1 cellular context compared by ENCODE assay signal in the genomic region with DNA sequence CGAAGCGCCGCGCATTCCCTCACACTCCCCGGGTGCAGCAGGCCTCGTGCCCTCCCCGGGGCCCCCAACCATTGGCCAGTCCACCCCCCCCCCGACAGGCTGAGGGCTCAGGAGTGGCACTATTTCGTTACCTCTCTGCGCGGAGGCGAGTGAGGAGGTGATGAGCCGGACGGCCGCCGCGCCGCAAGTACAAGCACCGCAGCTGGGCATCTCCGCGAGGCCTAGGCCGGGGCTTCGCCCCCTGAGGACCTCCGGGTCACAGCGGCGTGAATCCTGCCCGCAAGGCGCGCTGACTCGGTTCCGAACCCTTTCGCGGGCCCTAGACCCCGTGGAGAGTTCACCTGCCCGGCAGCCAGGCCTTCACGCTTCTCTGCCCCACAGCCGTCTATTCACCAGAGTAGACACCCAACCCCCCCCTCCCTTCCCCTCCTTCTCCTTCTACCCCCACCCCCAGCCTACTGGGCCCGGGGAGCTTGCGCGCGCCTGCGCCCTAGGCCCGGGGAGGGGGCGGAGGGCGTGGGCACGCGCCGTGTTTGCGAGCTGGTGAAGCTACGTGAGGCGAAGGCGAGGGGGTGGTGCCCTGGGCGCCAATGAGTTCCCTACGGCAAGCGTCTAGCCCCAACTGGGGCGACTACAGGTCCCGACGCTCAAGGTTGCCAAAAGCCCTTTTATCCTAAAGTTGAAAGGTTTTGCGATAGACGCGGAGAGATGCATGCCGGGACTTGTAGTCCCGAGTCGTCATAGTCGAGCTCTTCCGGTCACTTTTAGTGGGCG.
A peak's percentile ranks its signal among the peaks of the same experiment; 100 is the strongest.
TF ChIP-seq lines count a peak whose summit lies in the region.

A gene (minus strand): TSS at position 399 of the 774 bp plus-strand sequence. CDS start 189 bp downstream, at position 210.

TF ChIP-seq in H1, 55 proteins besides CTCF, POLR2A, EP300 and RAD21 (continued from another document):
- TF ChIP-seq, protein P1, sequence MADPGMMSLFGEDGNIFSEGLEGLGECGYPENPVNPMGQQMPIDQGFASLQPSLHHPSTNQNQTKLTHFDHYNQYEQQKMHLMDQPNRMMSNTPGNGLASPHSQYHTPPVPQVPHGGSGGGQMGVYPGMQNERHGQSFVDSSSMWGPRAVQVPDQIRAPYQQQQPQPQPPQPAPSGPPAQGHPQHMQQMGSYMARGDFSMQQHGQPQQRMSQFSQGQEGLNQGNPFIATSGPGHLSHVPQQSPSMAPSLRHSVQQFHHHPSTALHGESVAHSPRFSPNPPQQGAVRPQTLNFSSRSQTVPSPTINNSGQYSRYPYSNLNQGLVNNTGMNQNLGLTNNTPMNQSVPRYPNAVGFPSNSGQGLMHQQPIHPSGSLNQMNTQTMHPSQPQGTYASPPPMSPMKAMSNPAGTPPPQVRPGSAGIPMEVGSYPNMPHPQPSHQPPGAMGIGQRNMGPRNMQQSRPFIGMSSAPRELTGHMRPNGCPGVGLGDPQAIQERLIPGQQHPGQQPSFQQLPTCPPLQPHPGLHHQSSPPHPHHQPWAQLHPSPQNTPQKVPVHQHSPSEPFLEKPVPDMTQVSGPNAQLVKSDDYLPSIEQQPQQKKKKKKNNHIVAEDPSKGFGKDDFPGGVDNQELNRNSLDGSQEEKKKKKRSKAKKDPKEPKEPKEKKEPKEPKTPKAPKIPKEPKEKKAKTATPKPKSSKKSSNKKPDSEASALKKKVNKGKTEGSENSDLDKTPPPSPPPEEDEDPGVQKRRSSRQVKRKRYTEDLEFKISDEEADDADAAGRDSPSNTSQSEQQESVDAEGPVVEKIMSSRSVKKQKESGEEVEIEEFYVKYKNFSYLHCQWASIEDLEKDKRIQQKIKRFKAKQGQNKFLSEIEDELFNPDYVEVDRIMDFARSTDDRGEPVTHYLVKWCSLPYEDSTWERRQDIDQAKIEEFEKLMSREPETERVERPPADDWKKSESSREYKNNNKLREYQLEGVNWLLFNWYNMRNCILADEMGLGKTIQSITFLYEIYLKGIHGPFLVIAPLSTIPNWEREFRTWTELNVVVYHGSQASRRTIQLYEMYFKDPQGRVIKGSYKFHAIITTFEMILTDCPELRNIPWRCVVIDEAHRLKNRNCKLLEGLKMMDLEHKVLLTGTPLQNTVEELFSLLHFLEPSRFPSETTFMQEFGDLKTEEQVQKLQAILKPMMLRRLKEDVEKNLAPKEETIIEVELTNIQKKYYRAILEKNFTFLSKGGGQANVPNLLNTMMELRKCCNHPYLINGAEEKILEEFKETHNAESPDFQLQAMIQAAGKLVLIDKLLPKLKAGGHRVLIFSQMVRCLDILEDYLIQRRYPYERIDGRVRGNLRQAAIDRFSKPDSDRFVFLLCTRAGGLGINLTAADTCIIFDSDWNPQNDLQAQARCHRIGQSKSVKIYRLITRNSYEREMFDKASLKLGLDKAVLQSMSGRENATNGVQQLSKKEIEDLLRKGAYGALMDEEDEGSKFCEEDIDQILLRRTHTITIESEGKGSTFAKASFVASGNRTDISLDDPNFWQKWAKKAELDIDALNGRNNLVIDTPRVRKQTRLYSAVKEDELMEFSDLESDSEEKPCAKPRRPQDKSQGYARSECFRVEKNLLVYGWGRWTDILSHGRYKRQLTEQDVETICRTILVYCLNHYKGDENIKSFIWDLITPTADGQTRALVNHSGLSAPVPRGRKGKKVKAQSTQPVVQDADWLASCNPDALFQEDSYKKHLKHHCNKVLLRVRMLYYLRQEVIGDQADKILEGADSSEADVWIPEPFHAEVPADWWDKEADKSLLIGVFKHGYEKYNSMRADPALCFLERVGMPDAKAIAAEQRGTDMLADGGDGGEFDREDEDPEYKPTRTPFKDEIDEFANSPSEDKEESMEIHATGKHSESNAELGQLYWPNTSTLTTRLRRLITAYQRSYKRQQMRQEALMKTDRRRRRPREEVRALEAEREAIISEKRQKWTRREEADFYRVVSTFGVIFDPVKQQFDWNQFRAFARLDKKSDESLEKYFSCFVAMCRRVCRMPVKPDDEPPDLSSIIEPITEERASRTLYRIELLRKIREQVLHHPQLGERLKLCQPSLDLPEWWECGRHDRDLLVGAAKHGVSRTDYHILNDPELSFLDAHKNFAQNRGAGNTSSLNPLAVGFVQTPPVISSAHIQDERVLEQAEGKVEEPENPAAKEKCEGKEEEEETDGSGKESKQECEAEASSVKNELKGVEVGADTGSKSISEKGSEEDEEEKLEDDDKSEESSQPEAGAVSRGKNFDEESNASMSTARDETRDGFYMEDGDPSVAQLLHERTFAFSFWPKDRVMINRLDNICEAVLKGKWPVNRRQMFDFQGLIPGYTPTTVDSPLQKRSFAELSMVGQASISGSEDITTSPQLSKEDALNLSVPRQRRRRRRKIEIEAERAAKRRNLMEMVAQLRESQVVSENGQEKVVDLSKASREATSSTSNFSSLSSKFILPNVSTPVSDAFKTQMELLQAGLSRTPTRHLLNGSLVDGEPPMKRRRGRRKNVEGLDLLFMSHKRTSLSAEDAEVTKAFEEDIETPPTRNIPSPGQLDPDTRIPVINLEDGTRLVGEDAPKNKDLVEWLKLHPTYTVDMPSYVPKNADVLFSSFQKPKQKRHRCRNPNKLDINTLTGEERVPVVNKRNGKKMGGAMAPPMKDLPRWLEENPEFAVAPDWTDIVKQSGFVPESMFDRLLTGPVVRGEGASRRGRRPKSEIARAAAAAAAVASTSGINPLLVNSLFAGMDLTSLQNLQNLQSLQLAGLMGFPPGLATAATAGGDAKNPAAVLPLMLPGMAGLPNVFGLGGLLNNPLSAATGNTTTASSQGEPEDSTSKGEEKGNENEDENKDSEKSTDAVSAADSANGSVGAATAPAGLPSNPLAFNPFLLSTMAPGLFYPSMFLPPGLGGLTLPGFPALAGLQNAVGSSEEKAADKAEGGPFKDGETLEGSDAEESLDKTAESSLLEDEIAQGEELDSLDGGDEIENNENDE (IDR thresholded peaks at IDR 0.05; ENCODE audit: insufficient replicate concordance, low read length): no peak
- TF ChIP-seq HDAC2 (IDR thresholded peaks at IDR 0.05; ENCODE audit: borderline replicate concordance in 1 of 2, low read depth in 2 of 2, low read length in 2 of 2) (0 out of 4 replicates have a peak, but pooled peaks of 1 of the 2 experiments have one; percentile 37), RXRA (IDR thresholded peaks at IDR 0.05; ENCODE audit: insufficient read depth, low read depth, low read length) (no peak), CTBP2 (IDR thresholded peaks at IDR 0.05; ENCODE audit: borderline replicate concordance, insufficient read depth, insufficient read length, low read length) (peak; percentile 20), ZNF274 (IDR thresholded peaks at IDR 0.05; ENCODE audit: borderline replicate concordance, extremely low read depth, low read length) (no peak), SP1 (IDR thresholded peaks at IDR 0.05; ENCODE audit: low read depth, low read length) (no peak; the same call in 1 of the 2 replicates), NANOG (IDR thresholded peaks at IDR 0.05; ENCODE audit: insufficient read depth, low read depth, low read length, poor library complexity, severe bottlenecking) (no peak), TAF1 (IDR thresholded peaks at IDR 0.05; ENCODE audit: low read depth, low read length) (peak; percentile 64), BACH1 (IDR thresholded peaks at IDR 0.05; ENCODE audit: low read length) (no peak), CBX8 (IDR thresholded peaks at IDR 0.05; ENCODE audit: borderline replicate concordance, low read depth, low read length) (no peak), CBX5 (IDR thresholded peaks at IDR 0.05; ENCODE audit: low read depth, low read length) (no peak), NRF1 (IDR thresholded peaks at IDR 0.05; ENCODE audit: low read depth, low read length) (peak; percentile 47), ASH2L (IDR thresholded peaks at IDR 0.05; ENCODE audit: low read length) (peak; percentile 14), SP4 (IDR thresholded peaks at IDR 0.05; ENCODE audit: low read length) (no peak), POU5F1 (IDR thresholded peaks at IDR 0.05; ENCODE audit: low read depth, low read length) (no peak), SRF (IDR thresholded peaks at IDR 0.05; ENCODE audit: low read depth, low read length) (no peak), KDM5A (IDR thresholded peaks at IDR 0.05; ENCODE audit: low read length) (no peak), SIRT6 (IDR thresholded peaks at IDR 0.05; ENCODE audit: low read length) (no peak), RFX5 (IDR thresholded peaks at IDR 0.05; ENCODE audit: borderline replicate concordance, low read depth, low read length) (no peak), EGR1 (IDR thresholded peaks at IDR 0.05; ENCODE audit: borderline replicate concordance, low read depth, low read length) (peak; percentile 90), CHD1 (IDR thresholded peaks at IDR 0.05; ENCODE audit: low read depth, low read length) (no peak; the same call in 1 of the 2 replicates), EZH2 (IDR thresholded peaks at IDR 0.05; ENCODE audit: low read depth, low read length, severe bottlenecking) (no peak), BCL11A (IDR thresholded peaks at IDR 0.05; ENCODE audit: low read depth in 2 of 2, low read length in 2 of 2) (no peak), PHF8 (conservative IDR thresholded peaks at IDR 0.05; ENCODE audit: low read depth, low read length) (peak; percentile 83), SAP30 (IDR thresholded peaks at IDR 0.05; ENCODE audit: insufficient read depth, insufficient replicate concordance, low read length) (no peak), GABPA (IDR thresholded peaks at IDR 0.05; ENCODE audit: borderline replicate concordance, insufficient read depth, low read length) (no peak; the same call in 1 of the 2 replicates), KDM1A (IDR thresholded peaks at IDR 0.05; ENCODE audit: borderline replicate concordance, low read length) (no peak), POLR2AphosphoS5 (IDR thresholded peaks at IDR 0.05; ENCODE audit: low read depth, low read length) (no peak; the same call in 1 of the 2 replicates), SP2 (IDR thresholded peaks at IDR 0.05; ENCODE audit: low read length) (no peak), CREB1 (IDR thresholded peaks at IDR 0.05) (peak; percentile 67), TCF12 (IDR thresholded peaks at IDR 0.05; ENCODE audit: low read depth, low read length) (no peak), RNF2 (IDR thresholded peaks at IDR 0.05; ENCODE audit: borderline replicate concordance, low read depth, low read length, missing control alignments, poor library complexity, severe bottlenecking) (no peak), TEAD4 (IDR thresholded peaks at IDR 0.05; ENCODE audit: low read depth, low read length) (no peak), CHD2 (IDR thresholded peaks at IDR 0.05; ENCODE audit: low read length) (peak; percentile 88), MAFK (IDR thresholded peaks at IDR 0.05; ENCODE audit: low read depth, low read length) (no peak), BRCA1 (IDR thresholded peaks at IDR 0.05; ENCODE audit: low read depth, low read length) (no peak; the same call in 1 of the 2 replicates), SIN3A (conservative IDR thresholded peaks at IDR 0.05 in 1 of 2, IDR thresholded peaks at IDR 0.05 in 1 of 2; ENCODE audit: low read depth in 1 of 2, low read length in 2 of 2) (peak; percentile 35 to 81; a peak in 2 of 4 replicates), GTF2F1 (IDR thresholded peaks at IDR 0.05; ENCODE audit: borderline replicate concordance, low read depth, low read length) (no peak; the same call in 1 of the 2 replicates), TAF7 (optimal IDR thresholded peaks at IDR 0.05; ENCODE audit: borderline replicate concordance, low read depth, low read length) (peak; percentile 30), FOSL1 (IDR thresholded peaks at IDR 0.05; ENCODE audit: insufficient read depth, low read depth, low read length) (no peak), JUND (IDR thresholded peaks at IDR 0.05; ENCODE audit: low read length) (0 out of 2 replicates have a peak, but pooled peaks have one; percentile 19), SUZ12 (IDR thresholded peaks at IDR 0.05; ENCODE audit: low read length) (no peak), RBBP5 (IDR thresholded peaks at IDR 0.05; ENCODE audit: borderline replicate concordance, low read depth, low read length) (no peak), TBP (IDR thresholded peaks at IDR 0.05; ENCODE audit: low read depth, low read length) (peak; percentile 75), HDAC6 (IDR thresholded peaks at IDR 0.05; ENCODE audit: low read depth, low read length) (no peak)
- TF ChIP-seq, protein P2, sequence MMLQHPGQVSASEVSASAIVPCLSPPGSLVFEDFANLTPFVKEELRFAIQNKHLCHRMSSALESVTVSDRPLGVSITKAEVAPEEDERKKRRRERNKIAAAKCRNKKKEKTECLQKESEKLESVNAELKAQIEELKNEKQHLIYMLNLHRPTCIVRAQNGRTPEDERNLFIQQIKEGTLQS (IDR thresholded peaks at IDR 0.05; ENCODE audit: insufficient read depth, low read depth, low read length): no peak
- TF ChIP-seq, protein P3, sequence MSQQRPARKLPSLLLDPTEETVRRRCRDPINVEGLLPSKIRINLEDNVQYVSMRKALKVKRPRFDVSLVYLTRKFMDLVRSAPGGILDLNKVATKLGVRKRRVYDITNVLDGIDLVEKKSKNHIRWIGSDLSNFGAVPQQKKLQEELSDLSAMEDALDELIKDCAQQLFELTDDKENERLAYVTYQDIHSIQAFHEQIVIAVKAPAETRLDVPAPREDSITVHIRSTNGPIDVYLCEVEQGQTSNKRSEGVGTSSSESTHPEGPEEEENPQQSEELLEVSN (IDR thresholded peaks at IDR 0.05): peak; percentile 38; the same call in 1 of the 2 replicates
- TF ChIP-seq, protein P4, sequence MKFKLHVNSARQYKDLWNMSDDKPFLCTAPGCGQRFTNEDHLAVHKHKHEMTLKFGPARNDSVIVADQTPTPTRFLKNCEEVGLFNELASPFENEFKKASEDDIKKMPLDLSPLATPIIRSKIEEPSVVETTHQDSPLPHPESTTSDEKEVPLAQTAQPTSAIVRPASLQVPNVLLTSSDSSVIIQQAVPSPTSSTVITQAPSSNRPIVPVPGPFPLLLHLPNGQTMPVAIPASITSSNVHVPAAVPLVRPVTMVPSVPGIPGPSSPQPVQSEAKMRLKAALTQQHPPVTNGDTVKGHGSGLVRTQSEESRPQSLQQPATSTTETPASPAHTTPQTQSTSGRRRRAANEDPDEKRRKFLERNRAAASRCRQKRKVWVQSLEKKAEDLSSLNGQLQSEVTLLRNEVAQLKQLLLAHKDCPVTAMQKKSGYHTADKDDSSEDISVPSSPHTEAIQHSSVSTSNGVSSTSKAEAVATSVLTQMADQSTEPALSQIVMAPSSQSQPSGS (IDR thresholded peaks at IDR 0.05; ENCODE audit: low read length): no peak
- TF ChIP-seq, protein P5, sequence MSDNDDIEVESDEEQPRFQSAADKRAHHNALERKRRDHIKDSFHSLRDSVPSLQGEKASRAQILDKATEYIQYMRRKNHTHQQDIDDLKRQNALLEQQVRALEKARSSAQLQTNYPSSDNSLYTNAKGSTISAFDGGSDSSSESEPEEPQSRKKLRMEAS (IDR thresholded peaks at IDR 0.05): peak; percentile 62
TF ChIP-seq in H1: peak in this region for 16.
